10 cellular contexts compared by ENCODE assay signal in the genomic region with DNA sequence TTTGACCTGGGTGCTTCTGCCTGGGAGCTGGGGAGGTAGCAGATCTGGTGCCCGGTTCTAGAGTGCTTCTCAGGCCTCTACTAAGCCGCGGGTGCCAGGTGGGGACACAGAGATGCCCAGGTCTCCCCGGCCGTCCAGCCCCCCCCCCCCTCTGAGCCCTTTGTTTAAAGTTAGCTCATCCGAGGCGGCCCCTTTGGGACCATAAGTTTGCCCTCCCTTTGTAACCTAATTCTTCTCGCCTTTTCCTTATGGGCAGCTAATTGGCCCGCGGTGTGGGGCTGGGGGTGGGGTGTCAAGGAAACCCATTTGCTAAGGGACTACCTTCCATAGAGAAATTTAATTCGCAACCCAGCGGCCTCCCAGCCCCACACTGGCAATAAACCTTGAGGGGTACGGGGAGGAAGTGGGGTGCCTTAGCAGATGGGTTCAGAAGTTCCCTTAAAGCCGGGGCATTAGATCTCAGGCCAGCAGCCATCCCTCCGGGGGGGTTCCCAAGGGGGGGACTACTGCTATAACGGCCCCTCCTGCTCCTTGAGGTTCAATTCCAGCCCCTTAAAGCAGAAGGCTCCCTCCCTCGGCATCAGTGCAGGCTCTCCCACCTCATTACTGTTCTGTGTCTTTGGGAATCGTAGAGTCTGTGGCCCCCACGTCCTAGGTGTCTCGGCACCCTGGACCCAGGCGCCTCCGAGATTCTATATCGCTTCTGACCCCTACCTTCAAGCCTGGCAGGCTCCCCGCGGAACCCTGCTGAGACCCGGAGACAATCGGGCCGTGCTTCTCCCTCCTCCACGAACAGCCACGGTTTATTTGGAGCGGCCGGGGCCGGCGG. TPM values are rescaled to one million over a fixed set of nuclear protein-coding genes. Genes with fewer than 3 reads are reported as not detected.
DNase-seq lines count a peak whose midpoint lies in the region; ATAC-seq and TF ChIP-seq lines count a peak whose summit lies in the region.
"Had no signal": no experiment of that assay in that cellular context is flagged by ENCODE, and none has a peak within 500 bp of the region (broad histone marks: within the 10 kb centered on the region; RNA-seq: fewer than 3 reads in every experiment).

No MANE protein-coding gene starts in this region.

- H3K4me3 Mint-ChIP-seq in CD4-positive, alpha-beta T cell: peak overlapping the region; percentile 80
- H3K4me3 Mint-ChIP-seq in effector memory CD8-positive, alpha-beta T cell: peak overlapping the region; percentile 20 to 81

- H3K79me2 ChIP-seq in osteoblast (ENCODE audit: insufficient read depth, low read length): no peaks in the 10 kb centered on the region

- CTCF ChIA-PET in CD4-positive, alpha-beta T cell (lab: Charles Lee): no interaction called here

- no peak overlapping the region for H3K27ac ChIP-seq in CD4-positive, alpha-beta T cell (ENCODE audit: low read depth, low read length)
- no peak overlapping the region for H3K27ac ChIP-seq in osteoblast (ENCODE audit: low read depth, low read length)

- ATAC-seq in CD4-positive, alpha-beta T cell (ENCODE audit: poor library complexity): no peak
- ATAC-seq in effector memory CD8-positive, alpha-beta T cell (replicated peaks): no peak
- ATAC-seq in GM19324 (IDR thresholded peaks at IDR 0.05; ENCODE audit: low FRiP score, unreplicated experiment) (no peak), esophagus mucosa (no peak), HG03354 (IDR thresholded peaks at IDR 0.05; ENCODE audit: poor library complexity, severe bottlenecking, unreplicated experiment) (no peak)

- peaks cover 97% of the 10 kb centered on the region for H3K27me3 ChIP-seq in CD4-positive, alpha-beta T cell (ENCODE audit: control insufficient read depth, insufficient read depth, low read length)
- peaks cover 69% of the 10 kb centered on the region for H3K27me3 ChIP-seq in osteoblast (ENCODE audit: insufficient read depth, low read length)

- TF ChIP-seq CTCF in CD4-positive, alpha-beta T cell (IDR thresholded peaks at IDR 0.05): no peak
- TF ChIP-seq CTCF in osteoblast (IDR thresholded peaks at IDR 0.05; ENCODE audit: extremely low read depth, low read depth, low read length): no peak

- H3K36me3 ChIP-seq in osteoblast (ENCODE audit: insufficient read depth, low read length): no peaks in the 10 kb centered on the region

- H3K9me3 Mint-ChIP-seq in CD4-positive, alpha-beta T cell: no peaks in the 10 kb centered on the region
- no peaks in the 10 kb centered on the region for H3K9me3 Mint-ChIP-seq in effector memory CD8-positive, alpha-beta T cell

- POLR2A ChIA-PET in CD4-positive, alpha-beta T cell (lab: Charles Lee): interaction anchor here (1.7 kb wide), 1 partner anchor 9 kb away, joined by 4 read pairs; no protein-coding TSS in a partner anchor

- no peak overlapping the region for H3K4me3 ChIP-seq in osteoblast (ENCODE audit: insufficient read depth, low read length)

- in situ Hi-C loops in KBM-7 (cut with MboI; ENCODE audit: low pct_unique_long_range_greater_than_20kb, low sequenced_read_pairs): no loop called here

- no peak overlapping the region for H2AFZ ChIP-seq in osteoblast (ENCODE audit: low read length)

- H3K4me2 ChIP-seq in osteoblast (ENCODE audit: insufficient read depth, low read length): no peak overlapping the region

- peak in 1 of 10 experiments; percentile 33 for DNase-seq in CD4-positive, alpha-beta T cell
- DNase-seq in KBM-7: peak; percentile 48
- DNase-seq in effector memory CD8-positive, alpha-beta T cell: no peak
- peak; percentile 94 for DNase-seq in osteoblast (ENCODE audit: insufficient read length, low spot score, missing footprints)
- no peak for DNase-seq in stimulated activated CD4-positive, alpha-beta T cell treated with anti-CD3 and anti-CD28 coated beads, Interleukin-15, amount 100 ng/mL, for 24 hours
- DNase-seq: NCI-H1417 treated with DMSO at 0.1 percent for 48 hours; stimulated activated CD4-positive, alpha-beta T cell treated with anti-CD3 and anti-CD28 coated beads, Interleukin-4, amount 100 ng/mL, for 24 hours had no signal

- no peaks in the 10 kb centered on the region for H3K36me3 Mint-ChIP-seq in CD4-positive, alpha-beta T cell (ENCODE audit: low read depth)
- peaks cover 3% of the 10 kb centered on the region for H3K36me3 Mint-ChIP-seq in effector memory CD8-positive, alpha-beta T cell (ENCODE audit: insufficient read depth)

- no peak overlapping the region for H3K27ac Mint-ChIP-seq in CD4-positive, alpha-beta T cell
- H3K27ac Mint-ChIP-seq in effector memory CD8-positive, alpha-beta T cell: no peak overlapping the region

- peaks cover 77% of the 10 kb centered on the region for H3K27me3 Mint-ChIP-seq in CD4-positive, alpha-beta T cell
- H3K27me3 Mint-ChIP-seq in effector memory CD8-positive, alpha-beta T cell: peaks cover 81 to 95% of the 10 kb centered on the region in 2 donors

- intact Hi-C loops in CD4-positive, alpha-beta T cell (cut with DNase I, micrococcal nuclease): loop anchor here (10.0 kb wide), 2 partner anchors 114 to 316 kb away; no protein-coding TSS in a partner anchor

- H3K9me3 ChIP-seq in CD4-positive, alpha-beta T cell (ENCODE audit: control insufficient read depth, low read length): no peaks in the 10 kb centered on the region
- H3K9me3 ChIP-seq in osteoblast (ENCODE audit: low read depth, low read length): no peaks in the 10 kb centered on the region

- peaks cover 23% of the 10 kb centered on the region for H4K20me1 ChIP-seq in osteoblast (ENCODE audit: insufficient read depth, low read length)

- H3K4me1 Mint-ChIP-seq in CD4-positive, alpha-beta T cell (ENCODE audit: low read depth): peaks cover 46% of the 10 kb centered on the region
- H3K4me1 Mint-ChIP-seq in effector memory CD8-positive, alpha-beta T cell (ENCODE audit: low read depth in 2 of 2): peaks cover 23 to 26% of the 10 kb centered on the region in 2 donors

- peaks cover 8% of the 10 kb centered on the region for H3K4me1 ChIP-seq in osteoblast (ENCODE audit: insufficient read depth, low read length)

RNA-seq across cellular contexts. Expression of gene GATA2, which starts 1.7 kb away (rescaled TPM):
- total RNA-seq in CD4-positive, alpha-beta T cell: under 1 TPM; 0.16 to 0.17 TPM
- total RNA-seq in osteoblast (0.72 and 0.88 TPM in 2 replicates), esophagus mucosa (1.1 TPM)

RNA-seq across cellular contexts. Expression of gene DNAJB8, which starts 24.6 kb away (rescaled TPM):
- total RNA-seq in CD4-positive, alpha-beta T cell: not detected
- not detected in 2 replicates for total RNA-seq in osteoblast
- not detected for total RNA-seq in esophagus mucosa

Comparison
In these comparisons a context has a peak if more than half of its experiments do, and no peak if none do; other contexts are left out.
1. DNase-seq: peak in KBM-7 (single experiment) and osteoblast (single experiment); none in effector memory CD8-positive, alpha-beta T cell (0 of 3) and stimulated activated CD4-positive, alpha-beta T cell treated with anti-CD3 and anti-CD28 coated beads, Interleukin-15, amount 100 ng/mL, for 24 hours (single experiment).